2 cellular contexts compared by ENCODE assay signal in genomic region chr4:122377352-122377751, GRCh38.
TF ChIP-seq lines count a peak whose summit lies in the region.

No MANE protein-coding gene starts in this region.

TF ChIP-seq in HepG2, 621 proteins besides CTCF, POLR2A, EP300 and RAD21:
- TF ChIP-seq USF2 (IDR thresholded peaks at IDR 0.05; ENCODE audit: low read depth, low read length) (peak; percentile 47), USF2 (CRISPR knock-in tag; IDR thresholded peaks at IDR 0.05; ENCODE audit: borderline replicate concordance) (no peak), RAD51 (IDR thresholded peaks at IDR 0.05; ENCODE audit: borderline replicate concordance) (peak; percentile 83), SMAD3 (CRISPR knock-in tag; IDR thresholded peaks at IDR 0.05) (no peak), KLF6 (CRISPR knock-in tag; IDR thresholded peaks at IDR 0.05) (no peak)
- TF ChIP-seq, protein P1, sequence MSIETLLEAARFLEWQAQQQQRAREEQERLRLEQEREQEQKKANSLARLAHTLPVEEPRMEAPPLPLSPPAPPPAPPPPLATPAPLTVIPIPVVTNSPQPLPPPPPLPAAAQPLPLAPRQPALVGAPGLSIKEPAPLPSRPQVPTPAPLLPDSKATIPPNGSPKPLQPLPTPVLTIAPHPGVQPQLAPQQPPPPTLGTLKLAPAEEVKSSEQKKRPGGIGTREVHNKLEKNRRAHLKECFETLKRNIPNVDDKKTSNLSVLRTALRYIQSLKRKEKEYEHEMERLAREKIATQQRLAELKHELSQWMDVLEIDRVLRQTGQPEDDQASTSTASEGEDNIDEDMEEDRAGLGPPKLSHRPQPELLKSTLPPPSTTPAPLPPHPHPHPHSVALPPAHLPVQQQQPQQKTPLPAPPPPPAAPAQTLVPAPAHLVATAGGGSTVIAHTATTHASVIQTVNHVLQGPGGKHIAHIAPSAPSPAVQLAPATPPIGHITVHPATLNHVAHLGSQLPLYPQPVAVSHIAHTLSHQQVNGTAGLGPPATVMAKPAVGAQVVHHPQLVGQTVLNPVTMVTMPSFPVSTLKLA (IDR thresholded peaks at IDR 0.05): peak; percentile 51

TF ChIP-seq in K562, 482 proteins besides CTCF, POLR2A, EP300 and RAD21:
- no peak for TF ChIP-seq ZKSCAN8 (CRISPR knock-in tag; IDR thresholded peaks at IDR 0.05)
- TF ChIP-seq RAD51 (IDR thresholded peaks at IDR 0.05; ENCODE audit: borderline replicate concordance, low read depth): peak; percentile 65
- peak; percentile 80 for TF ChIP-seq TFE3 (CRISPR knock-in tag; IDR thresholded peaks at IDR 0.05)
- no peak for TF ChIP-seq MCM7 (IDR thresholded peaks at IDR 0.05)
- TF ChIP-seq TRIM24 (IDR thresholded peaks at IDR 0.05): no peak
- TF ChIP-seq ZNF589 (CRISPR knock-in tag; IDR thresholded peaks at IDR 0.05; ENCODE audit: low read depth): no peak
- no peak for TF ChIP-seq ZBTB2 (IDR thresholded peaks at IDR 0.05)
- TF ChIP-seq, protein P2, sequence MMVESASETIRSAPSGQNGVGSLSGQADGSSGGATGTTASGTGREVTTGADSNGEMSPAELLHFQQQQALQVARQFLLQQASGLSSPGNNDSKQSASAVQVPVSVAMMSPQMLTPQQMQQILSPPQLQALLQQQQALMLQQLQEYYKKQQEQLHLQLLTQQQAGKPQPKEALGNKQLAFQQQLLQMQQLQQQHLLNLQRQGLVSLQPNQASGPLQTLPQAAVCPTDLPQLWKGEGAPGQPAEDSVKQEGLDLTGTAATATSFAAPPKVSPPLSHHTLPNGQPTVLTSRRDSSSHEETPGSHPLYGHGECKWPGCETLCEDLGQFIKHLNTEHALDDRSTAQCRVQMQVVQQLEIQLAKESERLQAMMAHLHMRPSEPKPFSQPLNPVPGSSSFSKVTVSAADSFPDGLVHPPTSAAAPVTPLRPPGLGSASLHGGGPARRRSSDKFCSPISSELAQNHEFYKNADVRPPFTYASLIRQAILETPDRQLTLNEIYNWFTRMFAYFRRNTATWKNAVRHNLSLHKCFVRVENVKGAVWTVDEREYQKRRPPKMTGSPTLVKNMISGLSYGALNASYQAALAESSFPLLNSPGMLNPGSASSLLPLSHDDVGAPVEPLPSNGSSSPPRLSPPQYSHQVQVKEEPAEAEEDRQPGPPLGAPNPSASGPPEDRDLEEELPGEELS (CRISPR knock-in tag; IDR thresholded peaks at IDR 0.05; ENCODE audit: borderline replicate concordance): no peak
